26 cellular contexts compared by ENCODE assay signal in the genomic region with DNA sequence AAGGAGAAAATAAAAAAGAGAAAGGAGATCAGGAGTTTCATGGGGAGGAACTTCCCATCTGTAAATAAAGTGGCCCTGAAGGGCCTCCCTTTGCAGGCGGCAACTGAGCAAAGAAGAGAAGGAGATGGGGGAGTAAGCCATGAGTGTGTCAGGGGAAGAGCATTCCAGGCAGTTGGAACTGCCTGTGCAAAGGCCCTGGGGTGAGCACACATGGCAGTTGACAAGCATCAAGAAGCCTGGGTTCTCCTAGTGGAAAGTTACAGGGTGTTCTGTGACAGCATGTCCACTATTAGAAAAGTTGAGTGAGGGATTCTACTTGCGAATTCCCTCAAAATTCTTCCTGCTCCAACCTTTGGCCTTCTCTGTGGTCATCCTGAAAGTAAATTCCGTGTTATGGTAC. TPM values are rescaled to one million over a fixed set of nuclear protein-coding genes. Genes with fewer than 3 reads are reported as not detected.
DNase-seq lines count a peak whose midpoint lies in the region; ATAC-seq and TF ChIP-seq lines count a peak whose summit lies in the region.
"Had no signal": no experiment of that assay in that cellular context is flagged by ENCODE, and none has a peak within 500 bp of the region (broad histone marks: within the 10 kb centered on the region; RNA-seq: fewer than 3 reads in every experiment).

No MANE protein-coding gene starts in this region.

- no peaks in the 10 kb centered on the region for H3K27me3 ChIP-seq in cardiac muscle cell
- H3K27me3 ChIP-seq in right cardiac atrium (ENCODE audit: control insufficient read depth, insufficient read depth): no peaks in the 10 kb centered on the region
- H3K27me3 ChIP-seq in psoas muscle (ENCODE audit: insufficient read depth in 3 of 3, low read length in 2 of 3): no peaks in the 10 kb centered on the region
- H3K27me3 ChIP-seq in tibial nerve: no peaks in the 10 kb centered on the region

- peaks cover 4% of the 10 kb centered on the region for H3K36me3 ChIP-seq in cardiac muscle cell
- H3K36me3 ChIP-seq in psoas muscle (ENCODE audit: insufficient read depth in 1 of 2, low read depth in 1 of 2): no peaks in the 10 kb centered on the region
- H3K36me3 ChIP-seq in tibial nerve: no peaks in the 10 kb centered on the region

- peaks cover 7 to 8% of the 10 kb centered on the region in 2 donors for H3K27me3 Mint-ChIP-seq in effector memory CD8-positive, alpha-beta T cell
- H3K27me3 Mint-ChIP-seq: type B pancreatic cell had no signal

- no peaks in the 10 kb centered on the region for H3K9me3 ChIP-seq in cardiac muscle cell (ENCODE audit: low read depth)
- no peaks in the 10 kb centered on the region for H3K9me3 ChIP-seq in right cardiac atrium (ENCODE audit: control insufficient read depth, low read length)
- H3K9me3 ChIP-seq in psoas muscle: no peaks in the 10 kb centered on the region
- H3K9me3 ChIP-seq in tibial nerve: no peaks in the 10 kb centered on the region

- TF ChIP-seq CTCF in cardiac muscle cell (IDR thresholded peaks at IDR 0.05; ENCODE audit: low read depth, low read length): no peak
- TF ChIP-seq CTCF in psoas muscle (IDR thresholded peaks at IDR 0.05): no peak
- TF ChIP-seq CTCF in tibial nerve (IDR thresholded peaks at IDR 0.05): no peak

- peaks cover 0 to 7% of the 10 kb centered on the region in 2 donors for H3K4me1 Mint-ChIP-seq in effector memory CD8-positive, alpha-beta T cell (ENCODE audit: low read depth in 2 of 2)

- H3K4me3 ChIP-seq in cardiac muscle cell (no peak overlapping the region), right cardiac atrium (ENCODE audit: low read length) (no peak overlapping the region), psoas muscle (no peak overlapping the region), tibial nerve (no peak overlapping the region)

- TF ChIP-seq POLR2A in tibial nerve (IDR thresholded peaks at IDR 0.05): no peak

- ATAC-seq in Right ventricle myocardium inferior (no peak), right cardiac atrium (no peak), psoas muscle (no peak)
- ATAC-seq in effector memory CD8-positive, alpha-beta T cell (replicated peaks): no peak
- ATAC-seq: HCT116, SK-N-SH treated with all-trans-retinoic acid at 6 μM for 48 hours, WTC11 had no signal

- no peak for DNase-seq in cardiac muscle cell (ENCODE audit: low read depth in 1 of 2, low spot score in 1 of 2)
- DNase-seq in Right ventricle myocardium inferior (ENCODE audit: missing footprints): no peak
- no peak for DNase-seq in right cardiac atrium
- no peak for DNase-seq in psoas muscle
- DNase-seq in tibial nerve (ENCODE audit: low spot score in 2 of 2): no peak
- DNase-seq in D341Med (ENCODE audit: low spot score): no peak
- no peak for DNase-seq in effector memory CD8-positive, alpha-beta T cell
- no peak for DNase-seq in GM03348 (ENCODE audit: low spot score)
- DNase-seq: 8988T; activated CD4-positive, alpha-beta T cell treated with anti-CD3 and anti-CD28 coated beads, Interleukin-2, amount 50 U/mL, for 4 hours; activated CD8-positive, alpha-beta memory T cell treated with anti-CD3 and anti-CD28 coated beads, Interleukin-2, amount 50 U/mL, for 4 hours; cerebellar nuclear complex; DMS53; foreskin fibroblast; NCI-H2029; NCI-H226; NCI-H82; stimulated activated CD4-positive, alpha-beta T cell treated with anti-CD3 and anti-CD28 coated beads, Interleukin-12 subunit alpha, Interleukin-12 subunit beta, amount 100 ng/mL, for 4 hours; stimulated activated CD4-positive, alpha-beta T cell treated with anti-CD3 and anti-CD28 coated beads, Interleukin-4, amount 100 ng/mL, for 24 hours; stimulated activated naive CD4-positive, alpha-beta T cell treated with Interleukin-2 at 50 U/mL for 16 hours; T-helper 9 cell had no signal

- no peaks in the 10 kb centered on the region for H3K9me3 Mint-ChIP-seq in effector memory CD8-positive, alpha-beta T cell
- H3K9me3 Mint-ChIP-seq: type B pancreatic cell had no signal

- no peak overlapping the region for H3K4me3 Mint-ChIP-seq in effector memory CD8-positive, alpha-beta T cell
- H3K4me3 Mint-ChIP-seq: type B pancreatic cell, WTC11 had no signal

- 95% methylated on average over 3 of the region's 3 CpGs for WGBS in right cardiac atrium
- 84 to 97% (median 92%) methylated on average over 3 of the region's 3 CpGs for WGBS in psoas muscle, 3 donors
- 86 to 87% methylated on average over 3 of the region's 3 CpGs for WGBS in tibial nerve, 2 donors

- H3K36me3 Mint-ChIP-seq in effector memory CD8-positive, alpha-beta T cell (ENCODE audit: insufficient read depth): no peaks in the 10 kb centered on the region
- H3K36me3 Mint-ChIP-seq: type B pancreatic cell had no signal

- H3K27ac ChIP-seq in cardiac muscle cell (peak overlapping the region; percentile 40), right cardiac atrium (ENCODE audit: low read length) (peak overlapping the region; percentile 31), psoas muscle (peak overlapping the region; percentile 89), tibial nerve (peak overlapping the region in 3 of 4 donors; percentile 55 to 89 (median 72))
- H3K27ac ChIP-seq: RWPE1 had no signal

- H3K4me1 ChIP-seq in cardiac muscle cell (ENCODE audit: low read depth) (peaks cover 61% of the 10 kb centered on the region), right cardiac atrium (ENCODE audit: control insufficient read depth, insufficient read depth, low read length) (peaks cover 34% of the 10 kb centered on the region), psoas muscle (peaks cover 77% of the 10 kb centered on the region), tibial nerve (peaks cover 0 to 99% (median 56%) of the 10 kb centered on the region in 4 donors)

- TF ChIP-seq EP300 in tibial nerve (IDR thresholded peaks at IDR 0.05): no peak

- H3K27ac Mint-ChIP-seq in effector memory CD8-positive, alpha-beta T cell: peak overlapping the region in 1 of 2 donors; percentile 1
- H3K27ac Mint-ChIP-seq: type B pancreatic cell, WTC11 had no signal

- intact Hi-C loops in Right ventricle myocardium inferior (cut with DNase I) (loop anchor here (5.0 kb wide), 1 partner anchor 45 kb away; no protein-coding TSS in a partner anchor), right cardiac atrium (cut with DNase I) (no loop called here), psoas muscle (cut with DNase I) (no loop called here)

RNA-seq across cellular contexts. Expression of a gene that starts 30.9 kb away (rescaled TPM):
- total RNA-seq in cardiac muscle cell (179 and 289 TPM in 2 replicates), Right ventricle myocardium inferior (11.8 TPM), right cardiac atrium (1 to 10 TPM; 5.3 to 8.7 (median 7.4) TPM), psoas muscle (10 to 100 TPM in 1 of 4 donors, 1 to 10 TPM in 3; 6.3 to 35.0 (median 8.6) TPM), tibial nerve (100 to 1,000 TPM in 1 of 4 donors, 10 to 100 TPM in 3; 46.9 to 117 (median 92.7) TPM)
- polyA plus RNA-seq in cardiac muscle cell (252 and 541 TPM in 2 replicates), right cardiac atrium (11.5 TPM), psoas muscle (10 to 100 TPM; 10.7 to 11.7 (median 11.6) TPM)

Comparison
In these comparisons a context has a peak if more than half of its experiments do, and no peak if none do; other contexts are left out.
1. H3K27ac ChIP-seq: peak in every context shown above with its lines; median percentile 89 in psoas muscle; 72 in tibial nerve; 40 in cardiac muscle cell; 31 in right cardiac atrium.